In the genomic region with DNA sequence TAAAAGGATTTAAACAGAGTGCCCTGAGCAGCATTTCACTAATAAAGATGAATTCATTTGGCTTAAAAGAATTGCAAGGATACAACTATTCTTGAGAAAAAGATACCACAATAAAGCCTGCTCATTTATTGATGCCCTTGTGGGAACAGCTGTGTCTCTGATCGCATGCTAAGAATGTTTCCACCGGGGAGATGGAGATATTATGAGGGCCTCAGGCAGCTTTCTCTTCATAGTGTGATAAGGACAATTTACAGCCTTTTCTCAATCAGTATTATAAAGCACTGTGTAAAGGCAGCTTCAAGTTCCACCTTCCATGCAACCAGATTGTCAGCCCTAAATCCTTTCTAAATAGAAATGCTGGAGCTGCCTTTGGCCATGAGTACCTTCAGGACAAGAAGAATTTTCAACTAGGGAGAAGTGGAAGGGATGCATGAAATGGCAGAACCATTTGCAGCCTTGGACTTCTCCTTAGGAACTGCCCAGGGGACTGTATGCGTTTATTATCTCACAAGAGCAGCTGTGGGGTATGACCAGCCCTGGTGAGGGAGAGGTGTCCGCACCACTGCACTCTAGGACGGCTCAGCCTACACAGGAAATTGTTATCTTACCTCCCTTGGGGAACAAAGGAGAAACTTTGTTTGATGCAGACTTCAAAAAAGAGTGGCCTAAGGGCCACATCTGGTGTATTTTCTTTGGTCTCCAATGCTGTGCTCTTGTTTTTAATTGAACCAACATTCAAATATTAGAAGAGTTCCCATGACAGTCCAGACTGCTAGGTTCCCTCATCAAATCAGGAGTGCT, we compare ENCODE assay signal across 1 cellular context.
TF ChIP-seq lines count a peak whose summit lies in the region.

No MANE protein-coding gene starts in this region.

TF ChIP-seq in HepG2, 621 proteins besides CTCF, POLR2A, EP300 and RAD21 (continued from another document):
- TF ChIP-seq SP2 (CRISPR knock-in tag; IDR thresholded peaks at IDR 0.05) (no peak), ZNF572 (CRISPR knock-in tag; IDR thresholded peaks at IDR 0.05) (no peak), E2F2 (CRISPR knock-in tag; IDR thresholded peaks at IDR 0.05; ENCODE audit: borderline replicate concordance) (no peak), PHB2 (IDR thresholded peaks at IDR 0.05; ENCODE audit: partially characterized antibody) (no peak), ZBTB14 (CRISPR knock-in tag; IDR thresholded peaks at IDR 0.05) (no peak), ZNF660 (CRISPR knock-in tag; IDR thresholded peaks at IDR 0.05; ENCODE audit: borderline replicate concordance, low read depth) (no peak), FUBP1 (CRISPR knock-in tag; IDR thresholded peaks at IDR 0.05; ENCODE audit: borderline replicate concordance) (no peak), SMAD1 (CRISPR knock-in tag; IDR thresholded peaks at IDR 0.05; ENCODE audit: borderline replicate concordance, low read depth) (no peak), ZNF883 (CRISPR knock-in tag; IDR thresholded peaks at IDR 0.05; ENCODE audit: not compliant biosample characterization) (no peak), ZNF609 (CRISPR knock-in tag; IDR thresholded peaks at IDR 0.05; ENCODE audit: borderline replicate concordance) (no peak), KDM6A (CRISPR knock-in tag; IDR thresholded peaks at IDR 0.05; ENCODE audit: low read depth) (no peak), POGZ (CRISPR knock-in tag; IDR thresholded peaks at IDR 0.05) (no peak)
- TF ChIP-seq, protein P1, sequence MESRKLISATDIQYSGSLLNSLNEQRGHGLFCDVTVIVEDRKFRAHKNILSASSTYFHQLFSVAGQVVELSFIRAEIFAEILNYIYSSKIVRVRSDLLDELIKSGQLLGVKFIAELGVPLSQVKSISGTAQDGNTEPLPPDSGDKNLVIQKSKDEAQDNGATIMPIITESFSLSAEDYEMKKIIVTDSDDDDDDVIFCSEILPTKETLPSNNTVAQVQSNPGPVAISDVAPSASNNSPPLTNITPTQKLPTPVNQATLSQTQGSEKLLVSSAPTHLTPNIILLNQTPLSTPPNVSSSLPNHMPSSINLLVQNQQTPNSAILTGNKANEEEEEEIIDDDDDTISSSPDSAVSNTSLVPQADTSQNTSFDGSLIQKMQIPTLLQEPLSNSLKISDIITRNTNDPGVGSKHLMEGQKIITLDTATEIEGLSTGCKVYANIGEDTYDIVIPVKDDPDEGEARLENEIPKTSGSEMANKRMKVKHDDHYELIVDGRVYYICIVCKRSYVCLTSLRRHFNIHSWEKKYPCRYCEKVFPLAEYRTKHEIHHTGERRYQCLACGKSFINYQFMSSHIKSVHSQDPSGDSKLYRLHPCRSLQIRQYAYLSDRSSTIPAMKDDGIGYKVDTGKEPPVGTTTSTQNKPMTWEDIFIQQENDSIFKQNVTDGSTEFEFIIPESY (CRISPR knock-in tag; IDR thresholded peaks at IDR 0.05) = no peak
- TF ChIP-seq, protein P2, sequence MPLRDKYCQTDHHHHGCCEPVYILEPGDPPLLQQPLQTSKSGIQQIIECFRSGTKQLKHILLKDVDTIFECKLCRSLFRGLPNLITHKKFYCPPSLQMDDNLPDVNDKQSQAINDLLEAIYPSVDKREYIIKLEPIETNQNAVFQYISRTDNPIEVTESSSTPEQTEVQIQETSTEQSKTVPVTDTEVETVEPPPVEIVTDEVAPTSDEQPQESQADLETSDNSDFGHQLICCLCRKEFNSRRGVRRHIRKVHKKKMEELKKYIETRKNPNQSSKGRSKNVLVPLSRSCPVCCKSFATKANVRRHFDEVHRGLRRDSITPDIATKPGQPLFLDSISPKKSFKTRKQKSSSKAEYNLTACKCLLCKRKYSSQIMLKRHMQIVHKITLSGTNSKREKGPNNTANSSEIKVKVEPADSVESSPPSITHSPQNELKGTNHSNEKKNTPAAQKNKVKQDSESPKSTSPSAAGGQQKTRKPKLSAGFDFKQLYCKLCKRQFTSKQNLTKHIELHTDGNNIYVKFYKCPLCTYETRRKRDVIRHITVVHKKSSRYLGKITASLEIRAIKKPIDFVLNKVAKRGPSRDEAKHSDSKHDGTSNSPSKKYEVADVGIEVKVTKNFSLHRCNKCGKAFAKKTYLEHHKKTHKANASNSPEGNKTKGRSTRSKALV (CRISPR knock-in tag; IDR thresholded peaks at IDR 0.05) = no peak
- TF ChIP-seq, protein P3, sequence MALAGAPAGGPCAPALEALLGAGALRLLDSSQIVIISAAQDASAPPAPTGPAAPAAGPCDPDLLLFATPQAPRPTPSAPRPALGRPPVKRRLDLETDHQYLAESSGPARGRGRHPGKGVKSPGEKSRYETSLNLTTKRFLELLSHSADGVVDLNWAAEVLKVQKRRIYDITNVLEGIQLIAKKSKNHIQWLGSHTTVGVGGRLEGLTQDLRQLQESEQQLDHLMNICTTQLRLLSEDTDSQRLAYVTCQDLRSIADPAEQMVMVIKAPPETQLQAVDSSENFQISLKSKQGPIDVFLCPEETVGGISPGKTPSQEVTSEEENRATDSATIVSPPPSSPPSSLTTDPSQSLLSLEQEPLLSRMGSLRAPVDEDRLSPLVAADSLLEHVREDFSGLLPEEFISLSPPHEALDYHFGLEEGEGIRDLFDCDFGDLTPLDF (CRISPR knock-in tag; IDR thresholded peaks at IDR 0.05) = no peak
- TF ChIP-seq, protein P4, sequence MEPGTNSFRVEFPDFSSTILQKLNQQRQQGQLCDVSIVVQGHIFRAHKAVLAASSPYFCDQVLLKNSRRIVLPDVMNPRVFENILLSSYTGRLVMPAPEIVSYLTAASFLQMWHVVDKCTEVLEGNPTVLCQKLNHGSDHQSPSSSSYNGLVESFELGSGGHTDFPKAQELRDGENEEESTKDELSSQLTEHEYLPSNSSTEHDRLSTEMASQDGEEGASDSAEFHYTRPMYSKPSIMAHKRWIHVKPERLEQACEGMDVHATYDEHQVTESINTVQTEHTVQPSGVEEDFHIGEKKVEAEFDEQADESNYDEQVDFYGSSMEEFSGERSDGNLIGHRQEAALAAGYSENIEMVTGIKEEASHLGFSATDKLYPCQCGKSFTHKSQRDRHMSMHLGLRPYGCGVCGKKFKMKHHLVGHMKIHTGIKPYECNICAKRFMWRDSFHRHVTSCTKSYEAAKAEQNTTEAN (CRISPR knock-in tag; conservative IDR thresholded peaks at IDR 0.05) = no peak
- TF ChIP-seq, protein P5, sequence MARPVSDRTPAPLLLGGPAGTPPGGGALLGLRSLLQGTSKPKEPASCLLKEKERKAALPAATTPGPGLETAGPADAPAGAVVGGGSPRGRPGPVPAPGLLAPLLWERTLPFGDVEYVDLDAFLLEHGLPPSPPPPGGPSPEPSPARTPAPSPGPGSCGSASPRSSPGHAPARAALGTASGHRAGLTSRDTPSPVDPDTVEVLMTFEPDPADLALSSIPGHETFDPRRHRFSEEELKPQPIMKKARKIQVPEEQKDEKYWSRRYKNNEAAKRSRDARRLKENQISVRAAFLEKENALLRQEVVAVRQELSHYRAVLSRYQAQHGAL (CRISPR knock-in tag; IDR thresholded peaks at IDR 0.05; ENCODE audit: not compliant biosample characterization) = no peak
TF ChIP-seq in HepG2: peak in this region for 0.
